ENCODE assay signal across 1 cellular context in the genomic region with DNA sequence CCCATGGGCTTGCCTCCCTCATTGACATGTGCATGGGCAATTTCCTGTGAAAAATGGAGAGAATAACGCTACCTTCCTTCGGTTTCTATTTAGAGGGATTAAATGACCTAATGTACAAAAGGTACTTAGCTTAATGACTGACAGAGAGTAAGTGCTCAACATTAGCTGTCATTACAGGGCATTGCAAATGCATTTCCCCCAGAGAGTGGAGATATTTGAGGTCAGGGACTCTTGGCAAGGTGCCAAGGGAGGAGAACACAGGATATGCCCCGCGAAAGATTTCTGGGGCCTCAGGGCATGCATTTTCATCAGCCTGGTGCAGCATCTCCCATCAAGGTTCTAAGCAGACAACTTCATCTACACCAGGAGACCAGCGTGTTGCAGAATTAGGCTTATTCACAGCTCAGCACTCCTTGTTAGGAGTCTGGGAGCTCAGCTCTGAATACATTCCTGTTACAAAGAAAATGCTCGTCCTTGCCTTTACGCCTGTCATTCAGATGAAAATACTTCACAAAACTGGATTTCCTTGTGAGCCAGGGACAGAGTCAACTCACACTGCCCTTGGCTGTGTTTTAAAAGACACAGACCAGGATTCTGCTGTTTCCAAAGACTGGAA.
TF ChIP-seq lines count a peak whose summit lies in the region.

No MANE protein-coding gene starts in this region.

TF ChIP-seq in HEK293, 187 proteins besides CTCF, POLR2A, EP300 and RAD21 (continued from another document and continues in another):
- TF ChIP-seq, protein P1, sequence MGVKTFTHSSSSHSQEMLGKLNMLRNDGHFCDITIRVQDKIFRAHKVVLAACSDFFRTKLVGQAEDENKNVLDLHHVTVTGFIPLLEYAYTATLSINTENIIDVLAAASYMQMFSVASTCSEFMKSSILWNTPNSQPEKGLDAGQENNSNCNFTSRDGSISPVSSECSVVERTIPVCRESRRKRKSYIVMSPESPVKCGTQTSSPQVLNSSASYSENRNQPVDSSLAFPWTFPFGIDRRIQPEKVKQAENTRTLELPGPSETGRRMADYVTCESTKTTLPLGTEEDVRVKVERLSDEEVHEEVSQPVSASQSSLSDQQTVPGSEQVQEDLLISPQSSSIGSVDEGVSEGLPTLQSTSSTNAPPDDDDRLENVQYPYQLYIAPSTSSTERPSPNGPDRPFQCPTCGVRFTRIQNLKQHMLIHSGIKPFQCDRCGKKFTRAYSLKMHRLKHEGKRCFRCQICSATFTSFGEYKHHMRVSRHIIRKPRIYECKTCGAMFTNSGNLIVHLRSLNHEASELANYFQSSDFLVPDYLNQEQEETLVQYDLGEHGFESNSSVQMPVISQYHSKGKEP (tag by site-specific recombination; IDR thresholded peaks at IDR 0.05): peak; percentile 98
- peak; percentile 92; the same call in 1 of the 2 replicates for TF ChIP-seq ZNF776 (tag by site-specific recombination; IDR thresholded peaks at IDR 0.05; ENCODE audit: borderline replicate concordance)
- TF ChIP-seq ZNF510 (tag by site-specific recombination; IDR thresholded peaks at IDR 0.05; ENCODE audit: insufficient replicate concordance): no peak
- TF ChIP-seq ZNF777 (tag by site-specific recombination; IDR thresholded peaks at IDR 0.05; ENCODE audit: borderline replicate concordance): no peak
- no peak for TF ChIP-seq ZNF629 (tag by site-specific recombination; IDR thresholded peaks at IDR 0.05)
- no peak for TF ChIP-seq GLI2 (tag by site-specific recombination; IDR thresholded peaks at IDR 0.05; ENCODE audit: borderline replicate concordance, low read depth)
- TF ChIP-seq REPIN1 (tag by site-specific recombination; IDR thresholded peaks at IDR 0.05; ENCODE audit: low read depth): no peak
- TF ChIP-seq ZNF501 (tag by site-specific recombination; IDR thresholded peaks at IDR 0.05): no peak
- TF ChIP-seq ZNF266 (tag by site-specific recombination; IDR thresholded peaks at IDR 0.05; ENCODE audit: low read depth): no peak
- TF ChIP-seq, protein P2, sequence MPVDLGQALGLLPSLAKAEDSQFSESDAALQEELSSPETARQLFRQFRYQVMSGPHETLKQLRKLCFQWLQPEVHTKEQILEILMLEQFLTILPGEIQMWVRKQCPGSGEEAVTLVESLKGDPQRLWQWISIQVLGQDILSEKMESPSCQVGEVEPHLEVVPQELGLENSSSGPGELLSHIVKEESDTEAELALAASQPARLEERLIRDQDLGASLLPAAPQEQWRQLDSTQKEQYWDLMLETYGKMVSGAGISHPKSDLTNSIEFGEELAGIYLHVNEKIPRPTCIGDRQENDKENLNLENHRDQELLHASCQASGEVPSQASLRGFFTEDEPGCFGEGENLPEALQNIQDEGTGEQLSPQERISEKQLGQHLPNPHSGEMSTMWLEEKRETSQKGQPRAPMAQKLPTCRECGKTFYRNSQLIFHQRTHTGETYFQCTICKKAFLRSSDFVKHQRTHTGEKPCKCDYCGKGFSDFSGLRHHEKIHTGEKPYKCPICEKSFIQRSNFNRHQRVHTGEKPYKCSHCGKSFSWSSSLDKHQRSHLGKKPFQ (tag by site-specific recombination; IDR thresholded peaks at IDR 0.05): no peak
- TF ChIP-seq TRIM28 (IDR thresholded peaks at IDR 0.05; ENCODE audit: borderline replicate concordance, low read length): peak; percentile 50; the same call in 1 of the 2 replicates
- TF ChIP-seq, protein P3, sequence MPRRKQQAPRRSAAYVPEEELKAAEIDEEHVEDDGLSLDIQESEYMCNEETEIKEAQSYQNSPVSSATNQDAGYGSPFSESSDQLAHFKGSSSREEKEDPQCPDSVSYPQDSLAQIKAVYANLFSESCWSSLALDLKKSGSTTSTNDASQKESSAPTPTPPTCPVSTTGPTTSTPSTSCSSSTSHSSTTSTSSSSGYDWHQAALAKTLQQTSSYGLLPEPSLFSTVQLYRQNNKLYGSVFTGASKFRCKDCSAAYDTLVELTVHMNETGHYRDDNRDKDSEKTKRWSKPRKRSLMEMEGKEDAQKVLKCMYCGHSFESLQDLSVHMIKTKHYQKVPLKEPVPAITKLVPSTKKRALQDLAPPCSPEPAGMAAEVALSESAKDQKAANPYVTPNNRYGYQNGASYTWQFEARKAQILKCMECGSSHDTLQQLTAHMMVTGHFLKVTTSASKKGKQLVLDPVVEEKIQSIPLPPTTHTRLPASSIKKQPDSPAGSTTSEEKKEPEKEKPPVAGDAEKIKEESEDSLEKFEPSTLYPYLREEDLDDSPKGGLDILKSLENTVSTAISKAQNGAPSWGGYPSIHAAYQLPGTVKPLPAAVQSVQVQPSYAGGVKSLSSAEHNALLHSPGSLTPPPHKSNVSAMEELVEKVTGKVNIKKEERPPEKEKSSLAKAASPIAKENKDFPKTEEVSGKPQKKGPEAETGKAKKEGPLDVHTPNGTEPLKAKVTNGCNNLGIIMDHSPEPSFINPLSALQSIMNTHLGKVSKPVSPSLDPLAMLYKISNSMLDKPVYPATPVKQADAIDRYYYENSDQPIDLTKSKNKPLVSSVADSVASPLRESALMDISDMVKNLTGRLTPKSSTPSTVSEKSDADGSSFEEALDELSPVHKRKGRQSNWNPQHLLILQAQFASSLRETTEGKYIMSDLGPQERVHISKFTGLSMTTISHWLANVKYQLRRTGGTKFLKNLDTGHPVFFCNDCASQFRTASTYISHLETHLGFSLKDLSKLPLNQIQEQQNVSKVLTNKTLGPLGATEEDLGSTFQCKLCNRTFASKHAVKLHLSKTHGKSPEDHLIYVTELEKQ (tag by site-specific recombination; IDR thresholded peaks at IDR 0.05; ENCODE audit: borderline replicate concordance): no peak; the same call in 1 of the 2 replicates
- peak; percentile 91 for TF ChIP-seq WT1 (tag by site-specific recombination; IDR thresholded peaks at IDR 0.05)
- TF ChIP-seq, protein P4, sequence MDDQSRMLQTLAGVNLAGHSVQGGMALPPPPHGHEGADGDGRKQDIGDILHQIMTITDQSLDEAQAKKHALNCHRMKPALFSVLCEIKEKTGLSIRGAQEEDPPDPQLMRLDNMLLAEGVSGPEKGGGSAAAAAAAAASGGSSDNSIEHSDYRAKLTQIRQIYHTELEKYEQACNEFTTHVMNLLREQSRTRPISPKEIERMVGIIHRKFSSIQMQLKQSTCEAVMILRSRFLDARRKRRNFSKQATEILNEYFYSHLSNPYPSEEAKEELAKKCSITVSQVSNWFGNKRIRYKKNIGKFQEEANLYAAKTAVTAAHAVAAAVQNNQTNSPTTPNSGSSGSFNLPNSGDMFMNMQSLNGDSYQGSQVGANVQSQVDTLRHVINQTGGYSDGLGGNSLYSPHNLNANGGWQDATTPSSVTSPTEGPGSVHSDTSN (CRISPR knock-in tag; IDR thresholded peaks at IDR 0.05): no peak
- no peak for TF ChIP-seq ZNF146 (tag by site-specific recombination; IDR thresholded peaks at IDR 0.05)
- TF ChIP-seq ZNF311 (tag by site-specific recombination; IDR thresholded peaks at IDR 0.05; ENCODE audit: borderline replicate concordance): no peak
- no peak for TF ChIP-seq ZNF555 (tag by site-specific recombination; conservative IDR thresholded peaks at IDR 0.05)
- peak; percentile 35; the same call in 1 of the 2 replicates for TF ChIP-seq KLF10 (tag by site-specific recombination; IDR thresholded peaks at IDR 0.05)
- TF ChIP-seq ZNF394 (tag by site-specific recombination; IDR thresholded peaks at IDR 0.05; ENCODE audit: borderline replicate concordance): no peak
- TF ChIP-seq ZBTB48 (tag by site-specific recombination; IDR thresholded peaks at IDR 0.05): peak; percentile 76
- TF ChIP-seq ZNF214 (tag by site-specific recombination; IDR thresholded peaks at IDR 0.05; ENCODE audit: borderline replicate concordance): peak; percentile 53; the same call in 1 of the 2 replicates
- TF ChIP-seq YY1 (tag by site-specific recombination; IDR thresholded peaks at IDR 0.05): no peak
- no peak; the same call in 1 of the 2 replicates for TF ChIP-seq ZNF221 (tag by site-specific recombination; IDR thresholded peaks at IDR 0.05; ENCODE audit: borderline replicate concordance)
- TF ChIP-seq ZNF544 (tag by site-specific recombination; IDR thresholded peaks at IDR 0.05): peak; percentile 95
- no peak for TF ChIP-seq ZXDB (tag by site-specific recombination; IDR thresholded peaks at IDR 0.05)
- peak; percentile 91 for TF ChIP-seq ZNF660 (tag by site-specific recombination; IDR thresholded peaks at IDR 0.05)
- TF ChIP-seq, protein P5, sequence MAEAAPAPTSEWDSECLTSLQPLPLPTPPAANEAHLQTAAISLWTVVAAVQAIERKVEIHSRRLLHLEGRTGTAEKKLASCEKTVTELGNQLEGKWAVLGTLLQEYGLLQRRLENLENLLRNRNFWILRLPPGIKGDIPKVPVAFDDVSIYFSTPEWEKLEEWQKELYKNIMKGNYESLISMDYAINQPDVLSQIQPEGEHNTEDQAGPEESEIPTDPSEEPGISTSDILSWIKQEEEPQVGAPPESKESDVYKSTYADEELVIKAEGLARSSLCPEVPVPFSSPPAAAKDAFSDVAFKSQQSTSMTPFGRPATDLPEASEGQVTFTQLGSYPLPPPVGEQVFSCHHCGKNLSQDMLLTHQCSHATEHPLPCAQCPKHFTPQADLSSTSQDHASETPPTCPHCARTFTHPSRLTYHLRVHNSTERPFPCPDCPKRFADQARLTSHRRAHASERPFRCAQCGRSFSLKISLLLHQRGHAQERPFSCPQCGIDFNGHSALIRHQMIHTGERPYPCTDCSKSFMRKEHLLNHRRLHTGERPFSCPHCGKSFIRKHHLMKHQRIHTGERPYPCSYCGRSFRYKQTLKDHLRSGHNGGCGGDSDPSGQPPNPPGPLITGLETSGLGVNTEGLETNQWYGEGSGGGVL (tag by site-specific recombination; IDR thresholded peaks at IDR 0.05): 0 out of 2 replicates have a peak, but pooled peaks have one; percentile 43
- TF ChIP-seq ZNF157 (tag by site-specific recombination; IDR thresholded peaks at IDR 0.05): no peak
- TF ChIP-seq, protein P6, sequence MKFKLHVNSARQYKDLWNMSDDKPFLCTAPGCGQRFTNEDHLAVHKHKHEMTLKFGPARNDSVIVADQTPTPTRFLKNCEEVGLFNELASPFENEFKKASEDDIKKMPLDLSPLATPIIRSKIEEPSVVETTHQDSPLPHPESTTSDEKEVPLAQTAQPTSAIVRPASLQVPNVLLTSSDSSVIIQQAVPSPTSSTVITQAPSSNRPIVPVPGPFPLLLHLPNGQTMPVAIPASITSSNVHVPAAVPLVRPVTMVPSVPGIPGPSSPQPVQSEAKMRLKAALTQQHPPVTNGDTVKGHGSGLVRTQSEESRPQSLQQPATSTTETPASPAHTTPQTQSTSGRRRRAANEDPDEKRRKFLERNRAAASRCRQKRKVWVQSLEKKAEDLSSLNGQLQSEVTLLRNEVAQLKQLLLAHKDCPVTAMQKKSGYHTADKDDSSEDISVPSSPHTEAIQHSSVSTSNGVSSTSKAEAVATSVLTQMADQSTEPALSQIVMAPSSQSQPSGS (tag by site-specific recombination; IDR thresholded peaks at IDR 0.05; ENCODE audit: low read depth): peak; percentile 68; the same call in 1 of the 2 replicates
- TF ChIP-seq, protein P7, sequence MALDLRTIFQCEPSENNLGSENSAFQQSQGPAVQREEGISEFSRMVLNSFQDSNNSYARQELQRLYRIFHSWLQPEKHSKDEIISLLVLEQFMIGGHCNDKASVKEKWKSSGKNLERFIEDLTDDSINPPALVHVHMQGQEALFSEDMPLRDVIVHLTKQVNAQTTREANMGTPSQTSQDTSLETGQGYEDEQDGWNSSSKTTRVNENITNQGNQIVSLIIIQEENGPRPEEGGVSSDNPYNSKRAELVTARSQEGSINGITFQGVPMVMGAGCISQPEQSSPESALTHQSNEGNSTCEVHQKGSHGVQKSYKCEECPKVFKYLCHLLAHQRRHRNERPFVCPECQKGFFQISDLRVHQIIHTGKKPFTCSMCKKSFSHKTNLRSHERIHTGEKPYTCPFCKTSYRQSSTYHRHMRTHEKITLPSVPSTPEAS (tag by site-specific recombination; IDR thresholded peaks at IDR 0.05): no peak
- TF ChIP-seq ZNF707 (tag by site-specific recombination; IDR thresholded peaks at IDR 0.05): no peak
- TF ChIP-seq ZBTB21 (tag by site-specific recombination; IDR thresholded peaks at IDR 0.05): no peak
- TF ChIP-seq ZNF37A (tag by site-specific recombination; IDR thresholded peaks at IDR 0.05): no peak; the same call in 1 of the 2 replicates
- no peak for TF ChIP-seq ZFP41 (tag by site-specific recombination; IDR thresholded peaks at IDR 0.05; ENCODE audit: borderline replicate concordance)
- TF ChIP-seq, protein P8, sequence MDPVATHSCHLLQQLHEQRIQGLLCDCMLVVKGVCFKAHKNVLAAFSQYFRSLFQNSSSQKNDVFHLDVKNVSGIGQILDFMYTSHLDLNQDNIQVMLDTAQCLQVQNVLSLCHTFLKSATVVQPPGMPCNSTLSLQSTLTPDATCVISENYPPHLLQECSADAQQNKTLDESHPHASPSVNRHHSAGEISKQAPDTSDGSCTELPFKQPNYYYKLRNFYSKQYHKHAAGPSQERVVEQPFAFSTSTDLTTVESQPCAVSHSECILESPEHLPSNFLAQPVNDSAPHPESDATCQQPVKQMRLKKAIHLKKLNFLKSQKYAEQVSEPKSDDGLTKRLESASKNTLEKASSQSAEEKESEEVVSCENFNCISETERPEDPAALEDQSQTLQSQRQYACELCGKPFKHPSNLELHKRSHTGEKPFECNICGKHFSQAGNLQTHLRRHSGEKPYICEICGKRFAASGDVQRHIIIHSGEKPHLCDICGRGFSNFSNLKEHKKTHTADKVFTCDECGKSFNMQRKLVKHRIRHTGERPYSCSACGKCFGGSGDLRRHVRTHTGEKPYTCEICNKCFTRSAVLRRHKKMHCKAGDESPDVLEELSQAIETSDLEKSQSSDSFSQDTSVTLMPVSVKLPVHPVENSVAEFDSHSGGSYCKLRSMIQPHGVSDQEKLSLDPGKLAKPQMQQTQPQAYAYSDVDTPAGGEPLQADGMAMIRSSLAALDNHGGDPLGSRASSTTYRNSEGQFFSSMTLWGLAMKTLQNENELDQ (tag by site-specific recombination; IDR thresholded peaks at IDR 0.05; ENCODE audit: low read depth): no peak
- TF ChIP-seq, protein P9, sequence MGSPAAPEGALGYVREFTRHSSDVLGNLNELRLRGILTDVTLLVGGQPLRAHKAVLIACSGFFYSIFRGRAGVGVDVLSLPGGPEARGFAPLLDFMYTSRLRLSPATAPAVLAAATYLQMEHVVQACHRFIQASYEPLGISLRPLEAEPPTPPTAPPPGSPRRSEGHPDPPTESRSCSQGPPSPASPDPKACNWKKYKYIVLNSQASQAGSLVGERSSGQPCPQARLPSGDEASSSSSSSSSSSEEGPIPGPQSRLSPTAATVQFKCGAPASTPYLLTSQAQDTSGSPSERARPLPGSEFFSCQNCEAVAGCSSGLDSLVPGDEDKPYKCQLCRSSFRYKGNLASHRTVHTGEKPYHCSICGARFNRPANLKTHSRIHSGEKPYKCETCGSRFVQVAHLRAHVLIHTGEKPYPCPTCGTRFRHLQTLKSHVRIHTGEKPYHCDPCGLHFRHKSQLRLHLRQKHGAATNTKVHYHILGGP (tag by site-specific recombination; IDR thresholded peaks at IDR 0.05): peak; percentile 66; the same call in 1 of the 2 replicates
- TF ChIP-seq ZNF670 (tag by site-specific recombination; IDR thresholded peaks at IDR 0.05; ENCODE audit: low read depth): no peak
- no peak for TF ChIP-seq HOXD13 (CRISPR knock-in tag; IDR thresholded peaks at IDR 0.05; ENCODE audit: borderline replicate concordance)
- TF ChIP-seq, protein P10, sequence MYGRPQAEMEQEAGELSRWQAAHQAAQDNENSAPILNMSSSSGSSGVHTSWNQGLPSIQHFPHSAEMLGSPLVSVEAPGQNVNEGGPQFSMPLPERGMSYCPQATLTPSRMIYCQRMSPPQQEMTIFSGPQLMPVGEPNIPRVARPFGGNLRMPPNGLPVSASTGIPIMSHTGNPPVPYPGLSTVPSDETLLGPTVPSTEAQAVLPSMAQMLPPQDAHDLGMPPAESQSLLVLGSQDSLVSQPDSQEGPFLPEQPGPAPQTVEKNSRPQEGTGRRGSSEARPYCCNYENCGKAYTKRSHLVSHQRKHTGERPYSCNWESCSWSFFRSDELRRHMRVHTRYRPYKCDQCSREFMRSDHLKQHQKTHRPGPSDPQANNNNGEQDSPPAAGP (tag by site-specific recombination; IDR thresholded peaks at IDR 0.05): 0 out of 2 replicates have a peak, but pooled peaks have one; percentile 57
